Comparison of ENCODE assay signal across 24 cellular contexts in genomic region chr9:118223111-118223510, GRCh38.
"Had no signal": no experiment of that assay in that cellular context is flagged by ENCODE, and none has a peak within 500 bp of the region (broad histone marks: within the 10 kb centered on the region; RNA-seq: fewer than 3 reads in every experiment).

No MANE protein-coding gene starts in this region.

- FAIRE-seq: pancreas, small intestine had no signal

- H3K36me3 ChIP-seq: neutrophil, pancreas, prostate gland, right atrium auricular region, sigmoid colon, spleen, suprapubic skin, tibial artery, transverse colon, upper lobe of right lung, uterus had no signal

- H3K27ac ChIP-seq: neutrophil, pancreas, prostate gland, right atrium auricular region, sigmoid colon, spleen, suprapubic skin, testis, tibial artery, transverse colon, upper lobe of right lung, uterus had no signal

- H3K27me3 ChIP-seq: neutrophil, pancreas, right atrium auricular region, sigmoid colon, spleen, suprapubic skin, testis, tibial artery, transverse colon, upper lobe of right lung, uterus had no signal

- H3K4me3 ChIP-seq: pancreas, prostate gland, right atrium auricular region, sigmoid colon, spleen, suprapubic skin, testis, tibial artery, transverse colon, upper lobe of right lung, uterus had no signal

- ATAC-seq: naive thymus-derived CD4-positive, alpha-beta T cell; natural killer cell; pancreas; stimulated activated memory B cell treated with anti-CD40 and anti-IgM and Interleukin-4, amounts not matched to agents 10 μg/mL and 1 μg/mL and 100 μg/mL, for 72 hours; stimulated activated naive CD8-positive, alpha-beta T cell treated with anti-CD3 and anti-CD28 coated beads, Interleukin-15, amount 100 ng/mL, for 72 hours; stimulated activated naive CD8-positive, alpha-beta T cell treated with anti-CD3 and anti-CD28 coated beads, Interleukin-15, Interleukin-2, amounts not matched to agents 100 U/mL and 50 U/mL, for 24 hours; upper lobe of right lung had no signal

- H3K9me3 ChIP-seq: neutrophil, pancreas, prostate gland, right atrium auricular region, sigmoid colon, spleen, testis, tibial artery, transverse colon, upper lobe of right lung, uterus had no signal

- DNase-seq: naive thymus-derived CD4-positive, alpha-beta T cell; natural killer cell; pancreas; sigmoid colon; small intestine; spleen; stimulated activated CD4-positive, alpha-beta T cell treated with anti-CD3 and anti-CD28 coated beads, Interleukin-12 subunit alpha, Interleukin-12 subunit beta, amount 100 ng/mL, for 4 hours; stimulated activated CD4-positive, alpha-beta T cell treated with anti-CD3 and anti-CD28 coated beads, Interleukin-1b, Interleukin-23, amount 100 ng/mL, for 48 hours; stimulated activated CD4-positive, alpha-beta T cell treated with anti-CD3 and anti-CD28 coated beads, Interleukin-4, amount 100 ng/mL, for 1 hour; stimulated activated CD4-positive, alpha-beta T cell treated with anti-CD3 and anti-CD28 coated beads, Interleukin-4, amount 100 ng/mL, for 4 hours; stimulated activated CD8-positive, alpha-beta memory T cell treated with anti-CD3 and anti-CD28 coated beads, Interleukin-4, amount 100 ng/mL, for 48 hours; stimulated activated naive CD4-positive, alpha-beta T cell; stimulated activated naive CD8-positive, alpha-beta T cell treated with anti-CD3 and anti-CD28 coated beads, Interleukin-15, amount 100 ng/mL, for 72 hours; stimulated activated naive CD8-positive, alpha-beta T cell treated with anti-CD3 and anti-CD28 coated beads, Interleukin-15, Interleukin-2, amounts not matched to agents 100 U/mL and 50 U/mL, for 24 hours; testis; tibial artery; transverse colon; upper lobe of right lung; uterus had no signal

- H3K4me1 ChIP-seq: pancreas, prostate gland, right atrium auricular region, sigmoid colon, spleen, suprapubic skin, testis, tibial artery, transverse colon, upper lobe of right lung, uterus had no signal
